ENCODE assay signal across 8 cellular contexts in genomic region chr11:9757809-9758675, GRCh38.
A peak's percentile ranks its signal among the peaks of the same experiment; 100 is the strongest.
DNase-seq lines count a peak whose midpoint lies in the region; ATAC-seq and TF ChIP-seq lines count a peak whose summit lies in the region.

No MANE protein-coding gene starts in this region.

- peaks cover 0 to 6% (median 3%) of the 10 kb centered on the region in 4 donors for H3K4me1 ChIP-seq in right lobe of liver

- peak; percentile 56 for TF ChIP-seq POLR2A in right lobe of liver (IDR thresholded peaks at IDR 0.05)

- H3K27me3 ChIP-seq in right lobe of liver = no peaks in the 10 kb centered on the region

- peak; percentile 57 for ATAC-seq in GM19025 (IDR thresholded peaks at IDR 0.05; ENCODE audit: low read depth, unreplicated experiment)
- ATAC-seq in HG03280 (IDR thresholded peaks at IDR 0.05; ENCODE audit: unreplicated experiment) = peak; percentile 62
- ATAC-seq in right lobe of liver = peak; percentile 84 to 95 (median 90)

- DNase-seq in AML-193 (lab: John Stamatoyannopoulos, UW) (peak; percentile 76 to 91), NCI-H526 treated with DMSO at 0.1 percent for 48 hours (lab: John Stamatoyannopoulos, UW) (peak; percentile 52), dermis blood vessel endothelial cell (peak; percentile 86), right lobe of liver (peak; percentile 91 to 95 (median 91))
- peak; percentile 86 to 88 for DNase-seq in activated CD4-positive, alpha-beta T cell treated with anti-CD3 and anti-CD28 coated beads, Interleukin-2, amount 50 U/mL, for 24 hours (ENCODE audit: low read depth in 1 of 2, low spot score in 1 of 2)
- DNase-seq in stimulated activated CD4-positive, alpha-beta T cell treated with anti-CD3 and anti-CD28 coated beads, Interleukin-4, amount 100 ng/mL, for 48 hours (ENCODE audit: low read depth in 2 of 2) = peak; percentile 90 to 95

- peak; percentile 82 to 96 (median 90) for TF ChIP-seq CTCF in right lobe of liver (IDR thresholded peaks at IDR 0.05)

- WGBS in right lobe of liver (ENCODE audit: insufficient coverage, low coverage, low lambda C conversion rate, missing lambda C conversion rate) = 11% methylated on average over 14 of the region's 73 CpGs

- peak overlapping the region; percentile 60 to 77 (median 74) for H3K27ac ChIP-seq in right lobe of liver

- no peaks in the 10 kb centered on the region for H3K9me3 ChIP-seq in right lobe of liver

- intact Hi-C loops in right lobe of liver (cut with DNase I) = loop anchor here in 1 of 2 donors (10.0 kb wide), 1 partner anchor 217 kb away; no protein-coding TSS in a partner anchor

- no peaks in the 10 kb centered on the region for H3K36me3 ChIP-seq in right lobe of liver

- peak overlapping the region; percentile 59 to 81 (median 76) for H3K4me3 ChIP-seq in right lobe of liver

Comparison
In these comparisons a context has a peak if more than half of its experiments do, and no peak if none do; other contexts are left out.
1. Peak in every context shown above with its lines: DNase-seq, ATAC-seq, H3K4me3 ChIP-seq and H3K27ac ChIP-seq.